In the genomic region with DNA sequence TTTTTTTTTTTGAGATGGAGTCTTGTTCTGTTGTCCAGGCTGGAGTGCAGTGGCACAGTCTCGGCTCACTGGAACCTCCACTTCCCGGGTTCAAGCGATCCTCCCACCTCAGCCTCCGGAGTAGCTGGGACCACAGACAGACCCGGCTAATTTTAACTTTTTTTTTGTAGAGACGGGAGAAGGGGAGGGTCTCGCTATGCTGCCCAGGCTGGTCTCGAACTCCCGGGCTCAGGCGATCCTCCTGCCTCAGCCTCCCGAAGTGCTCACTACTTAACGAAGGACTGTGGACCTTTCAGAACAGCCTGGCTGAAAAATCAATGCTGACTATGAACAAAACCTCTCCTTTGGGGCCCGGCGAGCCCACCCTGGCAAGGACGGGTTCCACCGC, we compare ENCODE assay signal across 17 cellular contexts. TPM values are rescaled to one million over a fixed set of nuclear protein-coding genes. Genes with fewer than 3 reads are reported as not detected.
DNase-seq lines count a peak whose midpoint lies in the region; ATAC-seq and TF ChIP-seq lines count a peak whose summit lies in the region.
"Had no signal": no experiment of that assay in that cellular context is flagged by ENCODE, and none has a peak within 500 bp of the region (broad histone marks: within the 10 kb centered on the region; RNA-seq: fewer than 3 reads in every experiment).

No MANE protein-coding gene starts in this region.

- ATAC-seq in thoracic aorta (ENCODE audit: insufficient number of reproducible peaks, low FRiP score, low read depth) (no peak), GM19455 (IDR thresholded peaks at IDR 0.05; ENCODE audit: unreplicated experiment) (no peak), HG03442 (IDR thresholded peaks at IDR 0.05; ENCODE audit: unreplicated experiment) (no peak)
- ATAC-seq: body of pancreas; naive thymus-derived CD8-positive, alpha-beta T cell; T-cell had no signal

- H3K4me3 ChIP-seq in HUES6 (ENCODE audit: low read depth, low read length) = peak overlapping the region; percentile 71
- peak overlapping the region; percentile 54 for H3K4me3 ChIP-seq in ectodermal cell (ENCODE audit: insufficient read depth, low read depth, low read length)
- H3K4me3 ChIP-seq in neural cell (ENCODE audit: low read length) = no peak overlapping the region
- H3K4me3 ChIP-seq in thoracic aorta = peak overlapping the region; percentile 71

- no peak for TF ChIP-seq EP300 in neural cell (conservative IDR thresholded peaks at IDR 0.05; ENCODE audit: poor library complexity, severe bottlenecking)

- no peaks in the 10 kb centered on the region for H3K9me2 ChIP-seq in neural cell (ENCODE audit: insufficient read depth, low read length)

- WGBS in ectodermal cell, 2 experiments = 43 to 46% methylated on average over 16 of the region's 16 CpGs

- H3K36me3 ChIP-seq in HUES6 (ENCODE audit: control insufficient read depth, insufficient read depth, low read length) = no peaks in the 10 kb centered on the region
- no peaks in the 10 kb centered on the region for H3K36me3 ChIP-seq in ectodermal cell (ENCODE audit: control insufficient read depth, insufficient read depth, low read length)
- H3K36me3 ChIP-seq in neural cell (ENCODE audit: insufficient read depth, low read length) = no peaks in the 10 kb centered on the region
- no peaks in the 10 kb centered on the region for H3K36me3 ChIP-seq in thoracic aorta

- no peak for TF ChIP-seq RAD21 in neural cell (conservative IDR thresholded peaks at IDR 0.05)

- no peak overlapping the region for H3K4me2 ChIP-seq in neural cell (ENCODE audit: low read length)

- no peak overlapping the region for H2AFZ ChIP-seq in neural cell (ENCODE audit: low read depth, low read length)

- H3K9ac ChIP-seq in HUES6 (ENCODE audit: low read length) = no peak overlapping the region
- H3K9ac ChIP-seq in neural cell (ENCODE audit: low read length) = peak overlapping the region; percentile 40

- no peaks in the 10 kb centered on the region for H3F3A ChIP-seq in neural cell (ENCODE audit: insufficient read depth, low read length, poor library complexity, severe bottlenecking)

- no peak overlapping the region for H3K27ac ChIP-seq in HUES6 (ENCODE audit: low read depth, low read length)
- no peak overlapping the region for H3K27ac ChIP-seq in ectodermal cell (ENCODE audit: insufficient read depth, low read depth, low read length, poor library complexity, severe bottlenecking)
- H3K27ac ChIP-seq in neural cell (ENCODE audit: low read length) = no peak overlapping the region
- H3K27ac ChIP-seq in thoracic aorta = no peak overlapping the region
- H3K27ac ChIP-seq: body of pancreas had no signal

- DNase-seq in thoracic aorta (ENCODE audit: low spot score) (no peak), GOT3 (lab: John Stamatoyannopoulos, UW) (no peak), hypothalamus (lab: John Stamatoyannopoulos, UW) (no peak)
- DNase-seq: activated CD4-positive, alpha-beta T cell treated with anti-CD3 and anti-CD28 coated beads for 4 hours; CD8-positive, alpha-beta memory T cell; erythroblast; stimulated activated CD4-positive, alpha-beta T cell treated with anti-CD3 and anti-CD28 coated beads, Interleukin-1b, Interleukin-23, amount 100 ng/mL, for 48 hours; T-cell had no signal

- no peaks in the 10 kb centered on the region for H3K79me2 ChIP-seq in neural cell (replicated peaks; ENCODE audit: insufficient read depth, low read length)

- no peaks in the 10 kb centered on the region for H4K20me1 ChIP-seq in neural cell (ENCODE audit: insufficient read depth)

- TF ChIP-seq CTCF in neural cell (IDR thresholded peaks at IDR 0.05; ENCODE audit: poor library complexity, severe bottlenecking) = no peak
- no peak for TF ChIP-seq CTCF in thoracic aorta (IDR thresholded peaks at IDR 0.05)

- peaks cover 93% of the 10 kb centered on the region for H3K27me3 ChIP-seq in HUES6 (ENCODE audit: control insufficient read depth, insufficient read depth, low read length)
- H3K27me3 ChIP-seq in ectodermal cell (ENCODE audit: control insufficient read depth, insufficient read depth, low read length, poor library complexity, severe bottlenecking) = peaks cover 65% of the 10 kb centered on the region
- H3K27me3 ChIP-seq in neural cell (ENCODE audit: insufficient read depth, low read depth, low read length) = peaks cover 21% of the 10 kb centered on the region
- H3K27me3 ChIP-seq in thoracic aorta (replicated peaks; ENCODE audit: insufficient read depth) = no peaks in the 10 kb centered on the region
- H3K27me3 ChIP-seq: body of pancreas had no signal

- H3K4me1 ChIP-seq in HUES6 (ENCODE audit: control insufficient read depth, insufficient read depth, low read length) (peaks cover 18% of the 10 kb centered on the region), ectodermal cell (ENCODE audit: control insufficient read depth, insufficient read depth, low read length) (peaks cover 18% of the 10 kb centered on the region), thoracic aorta (ENCODE audit: control insufficient read depth in 1 of 2, low read depth in 2 of 2) (peaks cover 4 to 14% of the 10 kb centered on the region in 2 donors)

- no peaks in the 10 kb centered on the region for H3K9me3 ChIP-seq in HUES6 (ENCODE audit: control insufficient read depth, insufficient read depth, low read depth, low read length)
- H3K9me3 ChIP-seq in ectodermal cell (ENCODE audit: control insufficient read depth, low read length) = no peaks in the 10 kb centered on the region
- no peaks in the 10 kb centered on the region for H3K9me3 ChIP-seq in neural cell (ENCODE audit: low read length)
- H3K9me3 ChIP-seq in thoracic aorta = no peaks in the 10 kb centered on the region
- H3K9me3 ChIP-seq: body of pancreas had no signal

TF ChIP-seq in neural cell, 6 proteins besides CTCF, POLR2A, EP300 and RAD21:
- TF ChIP-seq SMC3 (conservative IDR thresholded peaks at IDR 0.05; ENCODE audit: poor library complexity) (no peak), TAF1 (IDR thresholded peaks at IDR 0.05; ENCODE audit: low read depth) (no peak), MXI1 (conservative IDR thresholded peaks at IDR 0.05; ENCODE audit: poor library complexity, severe bottlenecking) (no peak), POLR2AphosphoS5 (IDR thresholded peaks at IDR 0.05) (no peak), EZH2 (IDR thresholded peaks at IDR 0.05; ENCODE audit: borderline replicate concordance, insufficient read depth, low read length, poor library complexity, severe bottlenecking) (no peak)
- TF ChIP-seq, protein P1, sequence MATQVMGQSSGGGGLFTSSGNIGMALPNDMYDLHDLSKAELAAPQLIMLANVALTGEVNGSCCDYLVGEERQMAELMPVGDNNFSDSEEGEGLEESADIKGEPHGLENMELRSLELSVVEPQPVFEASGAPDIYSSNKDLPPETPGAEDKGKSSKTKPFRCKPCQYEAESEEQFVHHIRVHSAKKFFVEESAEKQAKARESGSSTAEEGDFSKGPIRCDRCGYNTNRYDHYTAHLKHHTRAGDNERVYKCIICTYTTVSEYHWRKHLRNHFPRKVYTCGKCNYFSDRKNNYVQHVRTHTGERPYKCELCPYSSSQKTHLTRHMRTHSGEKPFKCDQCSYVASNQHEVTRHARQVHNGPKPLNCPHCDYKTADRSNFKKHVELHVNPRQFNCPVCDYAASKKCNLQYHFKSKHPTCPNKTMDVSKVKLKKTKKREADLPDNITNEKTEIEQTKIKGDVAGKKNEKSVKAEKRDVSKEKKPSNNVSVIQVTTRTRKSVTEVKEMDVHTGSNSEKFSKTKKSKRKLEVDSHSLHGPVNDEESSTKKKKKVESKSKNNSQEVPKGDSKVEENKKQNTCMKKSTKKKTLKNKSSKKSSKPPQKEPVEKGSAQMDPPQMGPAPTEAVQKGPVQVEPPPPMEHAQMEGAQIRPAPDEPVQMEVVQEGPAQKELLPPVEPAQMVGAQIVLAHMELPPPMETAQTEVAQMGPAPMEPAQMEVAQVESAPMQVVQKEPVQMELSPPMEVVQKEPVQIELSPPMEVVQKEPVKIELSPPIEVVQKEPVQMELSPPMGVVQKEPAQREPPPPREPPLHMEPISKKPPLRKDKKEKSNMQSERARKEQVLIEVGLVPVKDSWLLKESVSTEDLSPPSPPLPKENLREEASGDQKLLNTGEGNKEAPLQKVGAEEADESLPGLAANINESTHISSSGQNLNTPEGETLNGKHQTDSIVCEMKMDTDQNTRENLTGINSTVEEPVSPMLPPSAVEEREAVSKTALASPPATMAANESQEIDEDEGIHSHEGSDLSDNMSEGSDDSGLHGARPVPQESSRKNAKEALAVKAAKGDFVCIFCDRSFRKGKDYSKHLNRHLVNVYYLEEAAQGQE (IDR thresholded peaks at IDR 0.05; ENCODE audit: borderline replicate concordance) = no peak

RNA-seq across cellular contexts. Expression of a gene that starts 10.9 kb away (rescaled TPM):
- 0.81 TPM for polyA plus RNA-seq in ectodermal cell (2013, experiment 1 of 4)
- 0.89 TPM for polyA plus RNA-seq in ectodermal cell (2013, experiment 2 of 4)
- polyA plus RNA-seq in ectodermal cell (2013, experiment 3 of 4) = 0.37 TPM
- polyA plus RNA-seq in ectodermal cell (2013, experiment 4 of 4) = 0.57 TPM
- polyA plus RNA-seq in neural cell = 0.15 and 0.22 TPM in 2 replicates
- polyA minus RNA-seq in neural cell = 1.7 TPM in 1 of 2 replicates, not detected in the other
- total RNA-seq in thoracic aorta = 1 to 10 TPM; 1.2 to 1.8 TPM
- total RNA-seq: activated T-helper 1 cell treated with anti-CD3 and anti-CD28 coated beads, Interleukin-12 subunit alpha, Interleukin-12 subunit beta, Interleukin-2, Interleukin-4 antibody, amounts not matched to agents 30 ng/mL and 10 ng/mL and 1 ng/mL, durations not matched to agents 14 hours and 24 hours and 36 hours; M059J had no signal
- polyA plus RNA-seq: CD8-positive, alpha-beta memory T cell; naive thymus-derived CD8-positive, alpha-beta T cell had no signal

RNA-seq across cellular contexts. Expression of a gene that starts 59.6 kb away (rescaled TPM):
- 0.39 TPM for polyA plus RNA-seq in ectodermal cell (2013, experiment 1 of 4)
- 0.14 TPM for polyA plus RNA-seq in ectodermal cell (2013, experiment 2 of 4)
- polyA plus RNA-seq in ectodermal cell (2013, experiment 3 of 4) = 0.48 TPM
- polyA plus RNA-seq in ectodermal cell (2013, experiment 4 of 4) = not detected
- 1.4 and 1.6 TPM in 2 replicates for polyA plus RNA-seq in neural cell
- 2.2 TPM in 2 replicates for polyA minus RNA-seq in neural cell
- under 1 TPM in 1 of 2 donors, not detected in 1; 0.54 TPM for total RNA-seq in thoracic aorta
- total RNA-seq: body of pancreas, M059J had no signal
- polyA plus RNA-seq: CD8-positive, alpha-beta memory T cell had no signal
